12 cellular contexts compared by ENCODE assay signal in genomic region chr1:206540044-206540758, GRCh38. TPM values are rescaled to one million over a fixed set of nuclear protein-coding genes. Genes with fewer than 3 reads are reported as not detected.
DNase-seq lines count a peak whose midpoint lies in the region; ATAC-seq lines count a peak whose summit lies in the region.
"Had no signal": no experiment of that assay in that cellular context is flagged by ENCODE, and none has a peak within 500 bp of the region (broad histone marks: within the 10 kb centered on the region; RNA-seq: fewer than 3 reads in every experiment).

No MANE protein-coding gene starts in this region.

- peak; percentile 83 for DNase-seq in NCI-H1092 (lab: John Stamatoyannopoulos, UW)
- no peak for DNase-seq in adipocyte (ENCODE audit: low read depth)
- peak; percentile 76 to 80 for DNase-seq in left colon
- peak; percentile 35 for DNase-seq in superior temporal gyrus (ENCODE audit: extremely low spot score)
- no peak for DNase-seq in SW480 (ENCODE audit: low spot score)
- DNase-seq: glutamatergic neuron; NCI-H774; stimulated activated CD4-positive, alpha-beta T cell treated with anti-CD3 and anti-CD28 coated beads, Interleukin-2, amount 100 ng/mL, for 48 hours had no signal

- no peak overlapping the region for H3K4me3 ChIP-seq in adipocyte (ENCODE audit: low read length)

- H3K9me3 ChIP-seq in adipocyte (ENCODE audit: control insufficient read depth, low read length) = no peaks in the 10 kb centered on the region

- H3K9ac ChIP-seq in adipocyte (ENCODE audit: low read length) = peak overlapping the region; percentile 30
- H3K9ac ChIP-seq: KMS-11 had no signal

- peaks cover 11% of the 10 kb centered on the region for H3K4me1 ChIP-seq in adipocyte (ENCODE audit: control insufficient read depth, insufficient read depth, low read length)

- peak; percentile 95 for ATAC-seq in left colon
- ATAC-seq in HG02970 (IDR thresholded peaks at IDR 0.05; ENCODE audit: low FRiP score, unreplicated experiment) = no peak
- ATAC-seq in HG03342 (IDR thresholded peaks at IDR 0.05; ENCODE audit: unreplicated experiment) = no peak
- no peak for ATAC-seq in HG02938 (IDR thresholded peaks at IDR 0.05; ENCODE audit: unreplicated experiment)

- H3K27me3 ChIP-seq in adipocyte (replicated peaks; ENCODE audit: control insufficient read depth, insufficient read depth, low read length) = no peaks in the 10 kb centered on the region

- no peaks in the 10 kb centered on the region for H3K36me3 ChIP-seq in adipocyte (ENCODE audit: control insufficient read depth, insufficient read depth, low read length, severe bottlenecking)

- intact Hi-C loops in left colon (cut with DNase I, micrococcal nuclease) = no loop called here

RNA-seq across cellular contexts. Expression of gene RASSF5, which starts 32.9 kb away (rescaled TPM):
- 1 to 10 TPM; 3.3 to 7.7 TPM for total RNA-seq in left colon

Comparison
In these comparisons a context has a peak if more than half of its experiments do, and no peak if none do; other contexts are left out.
1. DNase-seq: peak in NCI-H1092 (single experiment), left colon (2 of 2) and superior temporal gyrus (single experiment); none in adipocyte (single experiment) and SW480 (single experiment).